Comparison of ENCODE assay signal across 21 cellular contexts in genomic region chr1:81999364-81999763, GRCh38.
A peak's percentile ranks its signal among the peaks of the same experiment; 100 is the strongest.
DNase-seq lines count a peak whose midpoint lies in the region; ATAC-seq and TF ChIP-seq lines count a peak whose summit lies in the region.
"Had no signal": no experiment of that assay in that cellular context is flagged by ENCODE, and none has a peak within 500 bp of the region (broad histone marks: within the 10 kb centered on the region; RNA-seq: fewer than 3 reads in every experiment).

No MANE protein-coding gene starts in this region.

- H3K4me1 ChIP-seq in mesenchymal stem cell (ENCODE audit: control insufficient read depth, insufficient read depth, low read depth, low read length), result peaks cover 3% of the 10 kb centered on the region

- WGBS in mesenchymal stem cell, result 67% methylated on average over 1 of the region's 1 CpG

- H3K36me3 ChIP-seq in BJ (ENCODE audit: control insufficient read depth, insufficient read depth, low read length), result no peaks in the 10 kb centered on the region
- H3K36me3 ChIP-seq in mesenchymal stem cell (ENCODE audit: control insufficient read depth in 1 of 2, insufficient read depth in 2 of 2, low read depth in 1 of 2, low read length in 2 of 2), result no peaks in the 10 kb centered on the region

- DNase-seq in BJ (ENCODE audit: low read depth), result peak; percentile 11
- peak; percentile 7 for DNase-seq in M059J (ENCODE audit: low read depth)
- no peak for DNase-seq in chondrocyte (ENCODE audit: low spot score)
- no peak for DNase-seq in mesenchymal stem cell
- no peak for DNase-seq in activated naive CD4-positive, alpha-beta T cell treated with anti-CD3 and anti-CD28 coated beads, Interleukin-2, amount 50 U/mL, for 72 hours (ENCODE audit: low spot score in 2 of 2)
- no peak for DNase-seq in GM19238 (ENCODE audit: insufficient read length, low spot score)
- DNase-seq: 8988T; C1 segment of cervical spinal cord; CD4-positive, CD25-positive, alpha-beta regulatory T cell; CD8-positive, alpha-beta memory T cell; COR-L47; DMS 273 treated with DMSO at 0.1 percent for 48 hours; DMS53; DND-41; EL; HCEC 1CT; IMR-90 had no signal

- no peak overlapping the region for H3K4me3 Mint-ChIP-seq in chondrocyte (ENCODE audit: unreplicated experiment)
- H3K4me3 Mint-ChIP-seq: B cell; CD8-positive, alpha-beta memory T cell; GM23338 had no signal

- H2AFZ ChIP-seq in mesenchymal stem cell (ENCODE audit: low read depth, low read length), result no peak overlapping the region
- H2AFZ ChIP-seq: GM23338 had no signal

- no peak overlapping the region for H3K4ac ChIP-seq in mesenchymal stem cell (ENCODE audit: low read depth in 1 of 2, low read length in 2 of 2)

- CTCF ChIA-PET in BJ (lab: Yijun Ruan, JAX), result no interaction called here

- H3K79me1 ChIP-seq in mesenchymal stem cell (replicated peaks; ENCODE audit: low read length, poor library complexity, severe bottlenecking), result no peaks in the 10 kb centered on the region

- no peak for ATAC-seq in activated naive CD4-positive, alpha-beta T cell treated with anti-CD3 and anti-CD28 coated beads, Interleukin-2, amount 50 U/mL, for 72 hours
- ATAC-seq in GM18909 (IDR thresholded peaks at IDR 0.05; ENCODE audit: poor library complexity, unreplicated experiment), result no peak
- ATAC-seq: GM12878 had no signal

- H3K27me3 ChIP-seq in BJ (ENCODE audit: control insufficient read depth, insufficient read depth, low read length), result no peaks in the 10 kb centered on the region
- H3K27me3 ChIP-seq in mesenchymal stem cell (ENCODE audit: control insufficient read depth in 1 of 2, insufficient read depth in 1 of 2, low read length in 2 of 2), result no peaks in the 10 kb centered on the region

- H3K27ac ChIP-seq in mesenchymal stem cell (ENCODE audit: low read length, poor library complexity, severe bottlenecking), result peak overlapping the region; percentile 56

- no peak overlapping the region for H3K4me2 ChIP-seq in mesenchymal stem cell (ENCODE audit: low read length, poor library complexity, severe bottlenecking)
- H3K4me2 ChIP-seq: GM23338 had no signal

- H4K91ac ChIP-seq in mesenchymal stem cell (ENCODE audit: low read length), result no peak overlapping the region

- no peak overlapping the region for H3K9ac ChIP-seq in mesenchymal stem cell (ENCODE audit: low read length)

- H3K23ac ChIP-seq in mesenchymal stem cell (ENCODE audit: low read length in 2 of 2), result no peak overlapping the region

- no peak overlapping the region for H4K8ac ChIP-seq in mesenchymal stem cell (ENCODE audit: low read length)

- no peak overlapping the region for H2BK12ac ChIP-seq in mesenchymal stem cell (ENCODE audit: low read length in 2 of 2)

- H2BK120ac ChIP-seq in mesenchymal stem cell (ENCODE audit: low read depth, low read length), result no peak overlapping the region

- TF ChIP-seq CTCF in BJ (IDR thresholded peaks at IDR 0.05; ENCODE audit: insufficient read depth, low read depth, low read length) (no peak), chondrocyte (IDR thresholded peaks at IDR 0.05) (no peak)

- H3K36me3 Mint-ChIP-seq in chondrocyte (ENCODE audit: low read depth), result no peaks in the 10 kb centered on the region
- H3K36me3 Mint-ChIP-seq in activated naive CD4-positive, alpha-beta T cell treated with anti-CD3 and anti-CD28 coated beads, Interleukin-2, amount 50 U/mL, for 72 hours, result no peaks in the 10 kb centered on the region
- H3K36me3 Mint-ChIP-seq: CD4-positive, CD25-positive, alpha-beta regulatory T cell; CD8-positive, alpha-beta memory T cell had no signal

- peak overlapping the region; percentile 18 for H3K27ac Mint-ChIP-seq in chondrocyte (ENCODE audit: unreplicated experiment)
- no peak overlapping the region for H3K27ac Mint-ChIP-seq in activated naive CD4-positive, alpha-beta T cell treated with anti-CD3 and anti-CD28 coated beads, Interleukin-2, amount 50 U/mL, for 72 hours
- H3K27ac Mint-ChIP-seq: B cell; CD4-positive, CD25-positive, alpha-beta regulatory T cell; CD8-positive, alpha-beta memory T cell; GM23338 had no signal

- H2BK5ac ChIP-seq in mesenchymal stem cell (ENCODE audit: low read depth, low read length, poor library complexity, severe bottlenecking), result no peak overlapping the region

- no peaks in the 10 kb centered on the region for H3K27me3 Mint-ChIP-seq in chondrocyte (ENCODE audit: low read depth)
- H3K27me3 Mint-ChIP-seq: B cell; CD4-positive, CD25-positive, alpha-beta regulatory T cell; CD8-positive, alpha-beta memory T cell had no signal

- H2BK15ac ChIP-seq in mesenchymal stem cell (ENCODE audit: low read depth, poor library complexity, severe bottlenecking), result no peak overlapping the region

- H2AK5ac ChIP-seq in mesenchymal stem cell (ENCODE audit: low read length, severe bottlenecking), result no peak overlapping the region

- no peaks in the 10 kb centered on the region for H3K9me3 Mint-ChIP-seq in chondrocyte (ENCODE audit: low read depth)
- H3K9me3 Mint-ChIP-seq in activated naive CD4-positive, alpha-beta T cell treated with anti-CD3 and anti-CD28 coated beads, Interleukin-2, amount 50 U/mL, for 72 hours, result no peaks in the 10 kb centered on the region
- H3K9me3 Mint-ChIP-seq: GM23338 had no signal

- H3K14ac ChIP-seq in mesenchymal stem cell (ENCODE audit: low read length in 2 of 2), result no peak overlapping the region

- no peaks in the 10 kb centered on the region for H3K9me3 ChIP-seq in mesenchymal stem cell (ENCODE audit: control insufficient read depth, low read length)

- POLR2A ChIA-PET in BJ (lab: Charles Lee), result no interaction called here

- H3K4me3 ChIP-seq in BJ (ENCODE audit: low read depth, low read length), result no peak overlapping the region
- H3K4me3 ChIP-seq in mesenchymal stem cell (ENCODE audit: insufficient read depth in 1 of 2, low read depth in 1 of 2, low read length in 2 of 2), result no peak overlapping the region
- H3K4me3 ChIP-seq: GM12878, GM23338 had no signal

- peaks cover 33% of the 10 kb centered on the region for H3K4me1 Mint-ChIP-seq in chondrocyte (ENCODE audit: low read depth)
- H3K4me1 Mint-ChIP-seq: B cell; CD4-positive, CD25-positive, alpha-beta regulatory T cell; CD8-positive, alpha-beta memory T cell had no signal

- no peak overlapping the region for H3K18ac ChIP-seq in mesenchymal stem cell (ENCODE audit: low read depth in 1 of 2, low read length in 2 of 2)

Comparison
In these comparisons a context has a peak if more than half of its experiments do, and no peak if none do; other contexts are left out.
1. DNase-seq: peak in BJ (single experiment) and M059J (single experiment); none in chondrocyte (single experiment), mesenchymal stem cell (single experiment), activated naive CD4-positive, alpha-beta T cell treated with anti-CD3 and anti-CD28 coated beads, Interleukin-2, amount 50 U/mL, for 72 hours (0 of 2) and GM19238 (single experiment).